In the genomic region with DNA sequence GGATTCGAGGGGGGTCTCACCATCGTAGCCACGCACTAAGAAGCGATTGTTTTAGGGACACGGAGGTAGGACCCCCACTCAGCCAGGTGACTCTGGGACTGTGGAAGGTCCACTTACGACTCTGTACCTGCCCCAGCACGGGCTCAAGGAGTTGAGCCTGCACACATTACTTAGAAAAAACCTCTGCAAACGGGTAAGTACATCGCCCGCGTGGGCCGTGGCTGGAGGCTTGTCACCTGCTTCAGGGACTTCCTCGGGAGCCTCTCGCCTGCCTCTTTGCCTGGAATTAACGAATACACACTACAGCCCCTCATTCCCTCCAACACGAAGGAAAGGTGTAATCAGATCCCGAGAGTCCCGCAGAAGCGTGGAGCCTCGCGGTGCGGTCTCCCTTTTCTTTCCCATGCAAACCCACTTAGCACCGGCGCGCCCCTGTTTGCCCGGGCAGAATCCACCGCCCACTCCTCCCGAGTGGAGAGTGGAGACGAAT, we compare ENCODE assay signal across 8 cellular contexts. TPM values are rescaled to one million over a fixed set of nuclear protein-coding genes. Genes with fewer than 3 reads are reported as not detected.
DNase-seq lines count a peak whose midpoint lies in the region; ATAC-seq and TF ChIP-seq lines count a peak whose summit lies in the region.

No MANE protein-coding gene starts in this region.

- peaks cover 78% of the 10 kb centered on the region for H3K27me3 Mint-ChIP-seq in CD4-positive, alpha-beta T cell
- H3K27me3 Mint-ChIP-seq in MCF 10A (ENCODE audit: insufficient read depth, unreplicated experiment): peaks cover 21% of the 10 kb centered on the region

- CTCF ChIA-PET in CD4-positive, alpha-beta T cell (lab: Charles Lee): no interaction called here
- CTCF ChIA-PET in MCF 10A (lab: Yijun Ruan, JAX): interaction anchor here (0.7 kb wide), 1 partner anchor 644 kb away, joined by 3 read pairs; no protein-coding TSS in a partner anchor

- peak overlapping the region; percentile 84 for H3K4me3 Mint-ChIP-seq in CD4-positive, alpha-beta T cell
- peak overlapping the region; percentile 67 for H3K4me3 Mint-ChIP-seq in MCF 10A (ENCODE audit: unreplicated experiment)

- no peak for DNase-seq in CD4-positive, alpha-beta T cell
- DNase-seq in MCF 10A (ENCODE audit: unreplicated experiment) (no peak), HUDEP-2 (lab: John Stamatoyannopoulos, UW; ENCODE audit: unreplicated experiment in 76 of 76) (no peak), amniotic stem cell (lab: John Stamatoyannopoulos, UW) (no peak)

- H3K36me3 Mint-ChIP-seq in CD4-positive, alpha-beta T cell (ENCODE audit: low read depth): no peaks in the 10 kb centered on the region
- H3K36me3 Mint-ChIP-seq in MCF 10A (ENCODE audit: insufficient read depth, unreplicated experiment): no peaks in the 10 kb centered on the region

- H3K36me3 ChIP-seq in Loucy (ENCODE audit: insufficient read depth, low read length): no peaks in the 10 kb centered on the region

- no peaks in the 10 kb centered on the region for H3K9me3 Mint-ChIP-seq in CD4-positive, alpha-beta T cell
- H3K9me3 Mint-ChIP-seq in MCF 10A (ENCODE audit: unreplicated experiment): no peaks in the 10 kb centered on the region

- no peak for TF ChIP-seq CTCF in CD4-positive, alpha-beta T cell (IDR thresholded peaks at IDR 0.05)
- no peak for TF ChIP-seq CTCF in Loucy (conservative IDR thresholded peaks at IDR 0.05; ENCODE audit: low read length)
- no peak for TF ChIP-seq CTCF in MCF 10A (IDR thresholded peaks at IDR 0.05; ENCODE audit: unreplicated experiment)

- BruUV-seq in MCF 10A (replicated peaks; lab: Mats Ljungman, UMichigan): no TSS peak

- no peaks in the 10 kb centered on the region for H3K79me2 ChIP-seq in Loucy (ENCODE audit: insufficient read depth, low read length)

- H3K9ac ChIP-seq in Loucy (ENCODE audit: low read depth, low read length, poor library complexity, severe bottlenecking): peak overlapping the region; percentile 63

- H3K4me1 Mint-ChIP-seq in CD4-positive, alpha-beta T cell (ENCODE audit: low read depth): peaks cover 24% of the 10 kb centered on the region
- no peaks in the 10 kb centered on the region for H3K4me1 Mint-ChIP-seq in MCF 10A (ENCODE audit: insufficient read depth, unreplicated experiment)

- no peaks in the 10 kb centered on the region for H3F3A ChIP-seq in Loucy (ENCODE audit: low read depth)

- H3K4me3 ChIP-seq in Loucy (ENCODE audit: low read length, poor library complexity, severe bottlenecking) (peak overlapping the region; percentile 73), mononuclear cell (ENCODE audit: low read length) (peak overlapping the region; percentile 30)

- peaks cover 42% of the 10 kb centered on the region for H3K27me3 ChIP-seq in CD4-positive, alpha-beta T cell (ENCODE audit: control insufficient read depth, insufficient read depth, low read length)
- no peaks in the 10 kb centered on the region for H3K27me3 ChIP-seq in Loucy (ENCODE audit: insufficient read depth, low read length, poor library complexity, severe bottlenecking)
- peaks cover 49% of the 10 kb centered on the region for H3K27me3 ChIP-seq in mononuclear cell (ENCODE audit: insufficient read depth, low read length)

- H3K9me3 ChIP-seq in CD4-positive, alpha-beta T cell (ENCODE audit: control insufficient read depth, low read length): no peaks in the 10 kb centered on the region
- no peaks in the 10 kb centered on the region for H3K9me3 ChIP-seq in Loucy (ENCODE audit: insufficient read depth, low read depth, low read length)
- no peaks in the 10 kb centered on the region for H3K9me3 ChIP-seq in mononuclear cell (ENCODE audit: low read depth, low read length)

- H4K20me1 ChIP-seq in Loucy (ENCODE audit: insufficient read depth, low read length, poor library complexity, severe bottlenecking): no peaks in the 10 kb centered on the region

- H3K4me1 ChIP-seq in Loucy (ENCODE audit: insufficient read depth, low read length, poor library complexity, severe bottlenecking): peaks cover 12% of the 10 kb centered on the region
- peaks cover 26% of the 10 kb centered on the region for H3K4me1 ChIP-seq in mononuclear cell (ENCODE audit: insufficient read depth, low read length)

- no peak for ATAC-seq in CD4-positive, alpha-beta T cell (ENCODE audit: poor library complexity)
- ATAC-seq in GM21723 (IDR thresholded peaks at IDR 0.05; ENCODE audit: unreplicated experiment) (no peak), GM18873 (IDR thresholded peaks at IDR 0.05; ENCODE audit: low FRiP score, unreplicated experiment) (no peak)

- peak overlapping the region; percentile 77 for H3K4me2 ChIP-seq in Loucy (ENCODE audit: low read depth, low read length, poor library complexity, severe bottlenecking)

- intact Hi-C loops in CD4-positive, alpha-beta T cell (cut with DNase I, micrococcal nuclease): no loop called here
- intact Hi-C loops in MCF 10A (cut with micrococcal nuclease): no loop called here

- no peaks in the 10 kb centered on the region for H3K9me2 ChIP-seq in Loucy (replicated peaks; ENCODE audit: low read depth, low read length)

- POLR2A ChIA-PET in CD4-positive, alpha-beta T cell (lab: Charles Lee): no interaction called here
- POLR2A ChIA-PET in MCF 10A (lab: Yijun Ruan, JAX): interaction anchor here (0.7 kb wide), 1 partner anchor 43 kb away, joined by 4 read pairs; no protein-coding TSS in a partner anchor

- no peak overlapping the region for H3K27ac ChIP-seq in CD4-positive, alpha-beta T cell (ENCODE audit: low read depth, low read length)

- peak overlapping the region; percentile 56; the same call in 1 of the 2 replicates for H2AFZ ChIP-seq in Loucy (ENCODE audit: low read length)

- H3K27ac Mint-ChIP-seq in CD4-positive, alpha-beta T cell: no peak overlapping the region
- H3K27ac Mint-ChIP-seq in MCF 10A (ENCODE audit: low read depth, unreplicated experiment): no peak overlapping the region

RNA-seq across cellular contexts. Expression of gene PODXL, which starts 0.8 kb away (rescaled TPM):
- total RNA-seq in CD4-positive, alpha-beta T cell: under 1 TPM; 0.16 to 0.47 TPM
- total RNA-seq in MCF 10A (2022) (1.6 and 1.7 TPM in 2 replicates), mononuclear cell (0.21 TPM)
